ENCODE assay signal across 9 cellular contexts in genomic region chr1:27403931-27404330, GRCh38. TPM values are rescaled to one million over a fixed set of nuclear protein-coding genes. Genes with fewer than 3 reads are reported as not detected.
DNase-seq lines count a peak whose midpoint lies in the region; ATAC-seq and TF ChIP-seq lines count a peak whose summit lies in the region.
"Had no signal": no experiment of that assay in that cellular context is flagged by ENCODE, and none has a peak within 500 bp of the region (broad histone marks: within the 10 kb centered on the region; RNA-seq: fewer than 3 reads in every experiment).

No MANE protein-coding gene starts in this region.

- CTCF ChIA-PET in activated naive CD4-positive, alpha-beta T cell treated with anti-CD3 and anti-CD28 coated beads for 36 hours (lab: Charles Lee): interaction anchor here (0.8 to 5.6 kb wide), 15 partner anchors 10 to 292 kb away, joined by 3 to 30 read pairs (median 3); partner anchors contain the start of gene WASF2
- CTCF ChIA-PET in activated naive CD4-positive, alpha-beta T cell treated with anti-CD3 and anti-CD28 coated beads, Interleukin-2, amount 10 ng/mL, durations not matched to agents 7 days and 5 days (lab: Charles Lee): interaction anchor here (0.9 to 10.3 kb wide), 7 partner anchors 12 to 259 kb away, joined by 3 to 103 read pairs (median 6); partner anchors contain the start of gene AHDC1

- peaks cover 19% of the 10 kb centered on the region for H3K4me1 Mint-ChIP-seq in activated naive CD4-positive, alpha-beta T cell treated with anti-CD3 and anti-CD28 coated beads for 36 hours (ENCODE audit: low read depth)
- H3K4me1 Mint-ChIP-seq in activated naive CD4-positive, alpha-beta T cell treated with anti-CD3 and anti-CD28 coated beads, Interleukin-2, amount 10 ng/mL, durations not matched to agents 7 days and 5 days: peaks cover 18% of the 10 kb centered on the region

- H3K4me1 ChIP-seq in ascending aorta (peaks cover 18 to 34% of the 10 kb centered on the region in 2 donors), muscle layer of colon (ENCODE audit: insufficient read depth, low read length) (peaks cover 63% of the 10 kb centered on the region), tibial artery (peaks cover 0 to 75% (median 42%) of the 10 kb centered on the region in 4 donors)

- intact Hi-C loops in activated naive CD4-positive, alpha-beta T cell treated with anti-CD3 and anti-CD28 coated beads for 36 hours (cut with micrococcal nuclease): loop anchor here (1.0 to 2.0 kb wide), 4 partner anchors 119 to 259 kb away; no protein-coding TSS in a partner anchor
- intact Hi-C loops in ascending aorta (cut with DNase I): loop anchor here (2.0 kb wide), 1 partner anchor 87 kb away; the partner anchor contains the start of gene WASF2
- intact Hi-C loops in tibial artery (cut with DNase I; ENCODE audit: low total_unique reads): loop anchor here (2.0 kb wide), 1 partner anchor 201 kb away; the partner anchor contains the start of gene AHDC1

- H3K36me3 Mint-ChIP-seq in activated naive CD4-positive, alpha-beta T cell treated with anti-CD3 and anti-CD28 coated beads for 36 hours (ENCODE audit: low read depth): peaks cover 2% of the 10 kb centered on the region
- peaks cover 22% of the 10 kb centered on the region for H3K36me3 Mint-ChIP-seq in activated naive CD4-positive, alpha-beta T cell treated with anti-CD3 and anti-CD28 coated beads, Interleukin-2, amount 10 ng/mL, durations not matched to agents 7 days and 5 days

- H3K4me3 Mint-ChIP-seq in activated naive CD4-positive, alpha-beta T cell treated with anti-CD3 and anti-CD28 coated beads for 36 hours: no peak overlapping the region
- H3K4me3 Mint-ChIP-seq in activated naive CD4-positive, alpha-beta T cell treated with anti-CD3 and anti-CD28 coated beads, Interleukin-2, amount 10 ng/mL, durations not matched to agents 7 days and 5 days: no peak overlapping the region

- H3K9me3 Mint-ChIP-seq in activated naive CD4-positive, alpha-beta T cell treated with anti-CD3 and anti-CD28 coated beads for 36 hours: no peaks in the 10 kb centered on the region
- no peaks in the 10 kb centered on the region for H3K9me3 Mint-ChIP-seq in activated naive CD4-positive, alpha-beta T cell treated with anti-CD3 and anti-CD28 coated beads, Interleukin-2, amount 10 ng/mL, durations not matched to agents 7 days and 5 days

- DNase-seq in activated naive CD4-positive, alpha-beta T cell treated with anti-CD3 and anti-CD28 coated beads for 36 hours: no peak
- DNase-seq in activated naive CD4-positive, alpha-beta T cell treated with anti-CD3 and anti-CD28 coated beads, Interleukin-2, amount 10 ng/mL, durations not matched to agents 7 days and 5 days: no peak
- no peak for DNase-seq in ascending aorta (ENCODE audit: low spot score in 2 of 2)
- no peak for DNase-seq in tibial artery
- DNase-seq in NCI-H345 (lab: John Stamatoyannopoulos, UW): no peak
- DNase-seq: testis had no signal

- H3K36me3 ChIP-seq in ascending aorta (peaks cover 26 to 28% of the 10 kb centered on the region in 2 donors), muscle layer of colon (ENCODE audit: insufficient read depth, low read length) (peaks cover 23% of the 10 kb centered on the region), tibial artery (peaks cover 24 to 32% (median 30%) of the 10 kb centered on the region in 3 donors)

- no peak for TF ChIP-seq CTCF in ascending aorta (IDR thresholded peaks at IDR 0.05)
- TF ChIP-seq CTCF in tibial artery (IDR thresholded peaks at IDR 0.05): no peak

- H3K27me3 Mint-ChIP-seq in activated naive CD4-positive, alpha-beta T cell treated with anti-CD3 and anti-CD28 coated beads for 36 hours (ENCODE audit: low read depth): no peaks in the 10 kb centered on the region
- H3K27me3 Mint-ChIP-seq in activated naive CD4-positive, alpha-beta T cell treated with anti-CD3 and anti-CD28 coated beads, Interleukin-2, amount 10 ng/mL, durations not matched to agents 7 days and 5 days: no peaks in the 10 kb centered on the region

- H3K4me3 ChIP-seq in ascending aorta (peak overlapping the region in 1 of 2 donors; percentile 12), muscle layer of colon (ENCODE audit: low read depth in 1 of 2, low read length in 2 of 2) (peak overlapping the region in 1 of 2 donors; percentile 16), tibial artery (no peak overlapping the region)
- H3K4me3 ChIP-seq: testis had no signal

- H3K9ac ChIP-seq in muscle layer of colon (ENCODE audit: low read length): no peak overlapping the region

- H3K27ac Mint-ChIP-seq in activated naive CD4-positive, alpha-beta T cell treated with anti-CD3 and anti-CD28 coated beads for 36 hours: peak overlapping the region; percentile 74
- H3K27ac Mint-ChIP-seq in activated naive CD4-positive, alpha-beta T cell treated with anti-CD3 and anti-CD28 coated beads, Interleukin-2, amount 10 ng/mL, durations not matched to agents 7 days and 5 days: no peak overlapping the region

- ATAC-seq in GM21515 (IDR thresholded peaks at IDR 0.05; ENCODE audit: unreplicated experiment): no peak
- no peak for ATAC-seq in HG03571 (IDR thresholded peaks at IDR 0.05; ENCODE audit: unreplicated experiment)

- H3K27ac ChIP-seq in ascending aorta: peak overlapping the region; percentile 72 to 75
- H3K27ac ChIP-seq in muscle layer of colon (ENCODE audit: low read depth, low read length): peak overlapping the region; percentile 81
- H3K27ac ChIP-seq in tibial artery: peak overlapping the region; percentile 76 to 78

- no peaks in the 10 kb centered on the region for H3K9me3 ChIP-seq in ascending aorta
- no peaks in the 10 kb centered on the region for H3K9me3 ChIP-seq in muscle layer of colon (ENCODE audit: low read length)
- no peaks in the 10 kb centered on the region for H3K9me3 ChIP-seq in tibial artery
- H3K9me3 ChIP-seq: testis had no signal

- H3K27me3 ChIP-seq in ascending aorta (no peaks in the 10 kb centered on the region), muscle layer of colon (ENCODE audit: control insufficient read depth in 1 of 2, insufficient read depth in 2 of 2, low read length in 2 of 2) (no peaks in the 10 kb centered on the region), tibial artery (no peaks in the 10 kb centered on the region)
- H3K27me3 ChIP-seq: testis had no signal

RNA-seq across cellular contexts. Expression of gene GPR3, which starts 11.5 kb away (rescaled TPM):
- under 1 TPM; 0.64 to 0.74 TPM for total RNA-seq in activated naive CD4-positive, alpha-beta T cell treated with anti-CD3 and anti-CD28 coated beads for 36 hours
- 2.0 TPM for total RNA-seq in ascending aorta

RNA-seq across cellular contexts. Expression of gene CD164L2, which starts 20.8 kb away (rescaled TPM):
- not detected for total RNA-seq in activated naive CD4-positive, alpha-beta T cell treated with anti-CD3 and anti-CD28 coated beads for 36 hours
- total RNA-seq in ascending aorta: not detected

RNA-seq across cellular contexts. Expression of gene FCN3, which starts 29.3 kb away (rescaled TPM):
- total RNA-seq in activated naive CD4-positive, alpha-beta T cell treated with anti-CD3 and anti-CD28 coated beads for 36 hours: not detected
- 13.2 TPM for total RNA-seq in ascending aorta

RNA-seq across cellular contexts. Expression of gene MAP3K6, which starts 37.2 kb away (rescaled TPM):
- total RNA-seq in activated naive CD4-positive, alpha-beta T cell treated with anti-CD3 and anti-CD28 coated beads for 36 hours: 1 to 10 TPM; 5.2 to 5.3 TPM
- 164 TPM for total RNA-seq in ascending aorta

Comparison
In these comparisons a context has a peak if more than half of its experiments do, and no peak if none do; other contexts are left out.
1. RNA of gene FCN3, which starts 29.3 kb away (total RNA-seq): 13.2 TPM in ascending aorta (single experiment); not detected in activated naive CD4-positive, alpha-beta T cell treated with anti-CD3 and anti-CD28 coated beads for 36 hours; every median in the first group is over 10 times any median in the second.
2. Peak in every context shown above with its lines, with median percentiles within 50 percentile points of each other: H3K27ac ChIP-seq.